Comparison of ENCODE assay signal across 12 cellular contexts in genomic region chr1:225873281-225873850, GRCh38. TPM values are rescaled to one million over a fixed set of nuclear protein-coding genes. Genes with fewer than 3 reads are reported as not detected.
"Had no signal": no experiment of that assay in that cellular context is flagged by ENCODE, and none has a peak within 500 bp of the region (broad histone marks: within the 10 kb centered on the region; RNA-seq: fewer than 3 reads in every experiment).

No MANE protein-coding gene starts in this region.

- H3K27ac Mint-ChIP-seq: activated B cell treated with CpG ODN at 0.5 μM for 24 hours had no signal

- H3K9me3 ChIP-seq: gastroesophageal sphincter, stomach, thyroid gland, vagina had no signal

- H3K27me3 ChIP-seq: gastroesophageal sphincter, stomach, thyroid gland, vagina had no signal

- H3K27me3 Mint-ChIP-seq: activated B cell treated with CpG ODN at 0.5 μM for 24 hours had no signal

- H3K4me3 Mint-ChIP-seq: activated B cell treated with CpG ODN at 0.5 μM for 24 hours had no signal

- H3K9me3 Mint-ChIP-seq: activated B cell treated with CpG ODN at 0.5 μM for 24 hours had no signal

- DNase-seq: activated B cell treated with CpG ODN at 0.5 μM for 24 hours; activated CD4-positive, alpha-beta T cell treated with anti-CD3 and anti-CD28 coated beads, Interleukin-2, amount 50 U/mL, for 1 hour; activated effector memory CD4-positive, alpha-beta T cell treated with anti-CD3 and anti-CD28 coated beads, Interleukin-2, amount 50 U/mL, for 16 hours; activated T-cell treated with anti-CD3 and anti-CD28 coated beads, Interleukin-2, amount 50 U/mL, for 1 hour; retina; stimulated activated CD4-positive, alpha-beta T cell treated with anti-CD3 and anti-CD28 coated beads, Interleukin-4, amount 100 ng/mL, for 4 hours; stomach; thyroid gland had no signal

- ATAC-seq: gastroesophageal sphincter had no signal

- H3K27ac ChIP-seq: gastroesophageal sphincter, thyroid gland, vagina had no signal

- H3K4me3 ChIP-seq: gastroesophageal sphincter, stomach, thyroid gland, vagina had no signal

RNA-seq across cellular contexts. Expression of gene LEFTY1, which starts 15.6 kb away (rescaled TPM):
- total RNA-seq: activated B cell treated with CpG ODN at 0.5 μM for 24 hours; kidney epithelial cell; T-helper 1 cell treated with Interleukin-12 subunit alpha and Interleukin-12 subunit beta and Interleukin-4 antibody, amounts not matched to agents 30 ng/mL and 1 ng/mL, for 36 hours; vagina had no signal
